ENCODE assay signal across 1 cellular context in the genomic region with DNA sequence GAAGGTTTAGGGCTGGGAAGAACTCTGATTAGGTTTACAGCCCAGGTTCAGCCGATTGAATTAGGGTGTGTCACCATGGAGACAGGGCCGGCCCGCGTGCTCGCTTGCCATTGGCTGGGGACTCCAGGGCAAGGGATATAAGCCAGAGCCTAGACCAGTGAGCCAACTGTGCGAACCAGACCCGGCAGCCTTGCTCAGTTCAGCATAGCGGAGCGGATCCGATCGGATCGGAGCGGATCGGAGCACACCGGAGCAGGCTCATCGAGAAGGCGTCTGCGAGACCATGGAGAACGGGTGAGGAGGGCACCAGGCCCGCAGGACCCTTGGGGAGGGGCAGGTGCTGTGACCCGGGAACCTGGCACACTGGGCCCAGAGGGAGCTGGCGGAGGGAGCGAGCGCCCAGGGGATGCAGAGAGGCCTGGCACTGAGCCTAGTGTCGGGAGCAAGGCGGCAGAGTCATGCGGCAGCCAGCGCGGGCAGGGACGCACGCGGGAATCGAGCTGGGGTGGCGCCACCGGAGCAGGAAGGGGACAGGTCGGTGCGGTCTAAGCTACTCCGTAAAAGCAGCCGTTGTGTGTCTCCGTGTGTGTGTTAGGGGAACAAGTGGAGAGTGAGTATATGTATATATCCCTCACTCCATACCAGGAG.
TF ChIP-seq lines count a peak whose summit lies in the region.

A gene (plus strand): TSS at position 165 of the 648 bp plus-strand sequence. CDS start 119 bp downstream, at position 284.

TF ChIP-seq in HepG2, 621 proteins besides CTCF, POLR2A, EP300 and RAD21 (continued from another document and continues in another):
- TF ChIP-seq, protein P1, sequence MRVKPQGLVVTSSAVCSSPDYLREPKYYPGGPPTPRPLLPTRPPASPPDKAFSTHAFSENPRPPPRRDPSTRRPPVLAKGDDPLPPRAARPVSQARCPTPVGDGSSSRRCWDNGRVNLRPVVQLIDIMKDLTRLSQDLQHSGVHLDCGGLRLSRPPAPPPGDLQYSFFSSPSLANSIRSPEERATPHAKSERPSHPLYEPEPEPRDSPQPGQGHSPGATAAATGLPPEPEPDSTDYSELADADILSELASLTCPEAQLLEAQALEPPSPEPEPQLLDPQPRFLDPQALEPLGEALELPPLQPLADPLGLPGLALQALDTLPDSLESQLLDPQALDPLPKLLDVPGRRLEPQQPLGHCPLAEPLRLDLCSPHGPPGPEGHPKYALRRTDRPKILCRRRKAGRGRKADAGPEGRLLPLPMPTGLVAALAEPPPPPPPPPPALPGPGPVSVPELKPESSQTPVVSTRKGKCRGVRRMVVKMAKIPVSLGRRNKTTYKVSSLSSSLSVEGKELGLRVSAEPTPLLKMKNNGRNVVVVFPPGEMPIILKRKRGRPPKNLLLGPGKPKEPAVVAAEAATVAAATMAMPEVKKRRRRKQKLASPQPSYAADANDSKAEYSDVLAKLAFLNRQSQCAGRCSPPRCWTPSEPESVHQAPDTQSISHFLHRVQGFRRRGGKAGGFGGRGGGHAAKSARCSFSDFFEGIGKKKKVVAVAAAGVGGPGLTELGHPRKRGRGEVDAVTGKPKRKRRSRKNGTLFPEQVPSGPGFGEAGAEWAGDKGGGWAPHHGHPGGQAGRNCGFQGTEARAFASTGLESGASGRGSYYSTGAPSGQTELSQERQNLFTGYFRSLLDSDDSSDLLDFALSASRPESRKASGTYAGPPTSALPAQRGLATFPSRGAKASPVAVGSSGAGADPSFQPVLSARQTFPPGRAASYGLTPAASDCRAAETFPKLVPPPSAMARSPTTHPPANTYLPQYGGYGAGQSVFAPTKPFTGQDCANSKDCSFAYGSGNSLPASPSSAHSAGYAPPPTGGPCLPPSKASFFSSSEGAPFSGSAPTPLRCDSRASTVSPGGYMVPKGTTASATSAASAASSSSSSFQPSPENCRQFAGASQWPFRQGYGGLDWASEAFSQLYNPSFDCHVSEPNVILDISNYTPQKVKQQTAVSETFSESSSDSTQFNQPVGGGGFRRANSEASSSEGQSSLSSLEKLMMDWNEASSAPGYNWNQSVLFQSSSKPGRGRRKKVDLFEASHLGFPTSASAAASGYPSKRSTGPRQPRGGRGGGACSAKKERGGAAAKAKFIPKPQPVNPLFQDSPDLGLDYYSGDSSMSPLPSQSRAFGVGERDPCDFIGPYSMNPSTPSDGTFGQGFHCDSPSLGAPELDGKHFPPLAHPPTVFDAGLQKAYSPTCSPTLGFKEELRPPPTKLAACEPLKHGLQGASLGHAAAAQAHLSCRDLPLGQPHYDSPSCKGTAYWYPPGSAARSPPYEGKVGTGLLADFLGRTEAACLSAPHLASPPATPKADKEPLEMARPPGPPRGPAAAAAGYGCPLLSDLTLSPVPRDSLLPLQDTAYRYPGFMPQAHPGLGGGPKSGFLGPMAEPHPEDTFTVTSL (CRISPR knock-in tag; IDR thresholded peaks at IDR 0.05; ENCODE audit: borderline replicate concordance), result no peak
- TF ChIP-seq ARNT (IDR thresholded peaks at IDR 0.05) (no peak), TOE1 (CRISPR knock-in tag; IDR thresholded peaks at IDR 0.05) (no peak), ZNF3 (CRISPR knock-in tag; IDR thresholded peaks at IDR 0.05) (no peak), KDM4B (CRISPR knock-in tag; IDR thresholded peaks at IDR 0.05) (no peak), ZFP1 (CRISPR knock-in tag; IDR thresholded peaks at IDR 0.05) (no peak), BRCA1 (CRISPR knock-in tag; IDR thresholded peaks at IDR 0.05) (0 out of 2 replicates have a peak, but pooled peaks have one; percentile 28), ZNF10 (CRISPR knock-in tag; IDR thresholded peaks at IDR 0.05; ENCODE audit: borderline replicate concordance, low read depth) (no peak), ZNF703 (CRISPR knock-in tag; IDR thresholded peaks at IDR 0.05; ENCODE audit: borderline replicate concordance) (no peak), ZNF644 (CRISPR knock-in tag; IDR thresholded peaks at IDR 0.05; ENCODE audit: low read depth) (no peak), MXD4 (CRISPR knock-in tag; IDR thresholded peaks at IDR 0.05) (peak; percentile 60; the same call in 1 of the 2 replicates), MIER3 (CRISPR knock-in tag; IDR thresholded peaks at IDR 0.05; ENCODE audit: borderline replicate concordance) (peak; percentile 65; the same call in 1 of the 2 replicates), NR3C1 (CRISPR knock-in tag; IDR thresholded peaks at IDR 0.05) (no peak), NR2F1 (CRISPR knock-in tag; IDR thresholded peaks at IDR 0.05) (no peak; a peak in 1 of 4 replicates), SIN3B (IDR thresholded peaks at IDR 0.05; ENCODE audit: low read length) (no peak), SMARCE1 (IDR thresholded peaks at IDR 0.05; ENCODE audit: borderline replicate concordance) (no peak), CHD2 (IDR thresholded peaks at IDR 0.05; ENCODE audit: low read depth, low read length) (no peak), ZNF678 (CRISPR knock-in tag; IDR thresholded peaks at IDR 0.05) (peak; percentile 80; the same call in 1 of the 2 replicates), ZNF207 (IDR thresholded peaks at IDR 0.05; ENCODE audit: borderline replicate concordance) (no peak), MEIS2 (CRISPR knock-in tag; IDR thresholded peaks at IDR 0.05) (no peak), AGO2 (optimal IDR thresholded peaks at IDR 0.05; ENCODE audit: low read depth, low read length) (peak; percentile 62), ZNF570 (CRISPR knock-in tag; IDR thresholded peaks at IDR 0.05; ENCODE audit: borderline replicate concordance) (no peak), ELF3 (CRISPR knock-in tag; IDR thresholded peaks at IDR 0.05) (peak; percentile 15; the same call in 1 of the 2 replicates), CBFB (CRISPR knock-in tag; IDR thresholded peaks at IDR 0.05) (no peak; the same call in 1 of the 2 replicates), ZNF629 (CRISPR knock-in tag; conservative IDR thresholded peaks at IDR 0.05) (peak; percentile 47; the same call in 1 of the 2 replicates), CENPX (CRISPR knock-in tag; IDR thresholded peaks at IDR 0.05) (no peak), ZSCAN31 (CRISPR knock-in tag; IDR thresholded peaks at IDR 0.05; ENCODE audit: low read depth) (peak; percentile 37; the same call in 1 of the 2 replicates), ZBTB7A (CRISPR knock-in tag; IDR thresholded peaks at IDR 0.05) (peak; percentile 78; the same call in 1 of the 2 replicates), ASH2L (IDR thresholded peaks at IDR 0.05; ENCODE audit: insufficient read length, low read depth, low read length) (peak; percentile 70), ZNF367 (CRISPR knock-in tag; IDR thresholded peaks at IDR 0.05; ENCODE audit: borderline replicate concordance) (no peak), TBX3 (IDR thresholded peaks at IDR 0.05; ENCODE audit: borderline replicate concordance) (no peak), MBNL3 (CRISPR knock-in tag; conservative IDR thresholded peaks at IDR 0.05) (no peak), ZNF230 (CRISPR knock-in tag; IDR thresholded peaks at IDR 0.05) (peak; percentile 46; the same call in 1 of the 2 replicates), TRIM24 (CRISPR knock-in tag; IDR thresholded peaks at IDR 0.05) (no peak), ZNF749 (CRISPR knock-in tag; IDR thresholded peaks at IDR 0.05; ENCODE audit: borderline replicate concordance) (no peak), GATAD2A (CRISPR knock-in tag; IDR thresholded peaks at IDR 0.05) (peak; percentile 84), ARID2 (CRISPR knock-in tag; IDR thresholded peaks at IDR 0.05; ENCODE audit: borderline replicate concordance) (peak; percentile 21; the same call in 1 of the 2 replicates), ZNF737 (CRISPR knock-in tag; IDR thresholded peaks at IDR 0.05; ENCODE audit: borderline replicate concordance) (peak; percentile 87; the same call in 1 of the 2 replicates), STAG1 (CRISPR knock-in tag; IDR thresholded peaks at IDR 0.05) (no peak; the same call in 1 of the 2 replicates), ZNF781 (CRISPR knock-in tag; IDR thresholded peaks at IDR 0.05; ENCODE audit: borderline replicate concordance, not compliant biosample characterization) (peak; percentile 56)
- TF ChIP-seq, protein P2, sequence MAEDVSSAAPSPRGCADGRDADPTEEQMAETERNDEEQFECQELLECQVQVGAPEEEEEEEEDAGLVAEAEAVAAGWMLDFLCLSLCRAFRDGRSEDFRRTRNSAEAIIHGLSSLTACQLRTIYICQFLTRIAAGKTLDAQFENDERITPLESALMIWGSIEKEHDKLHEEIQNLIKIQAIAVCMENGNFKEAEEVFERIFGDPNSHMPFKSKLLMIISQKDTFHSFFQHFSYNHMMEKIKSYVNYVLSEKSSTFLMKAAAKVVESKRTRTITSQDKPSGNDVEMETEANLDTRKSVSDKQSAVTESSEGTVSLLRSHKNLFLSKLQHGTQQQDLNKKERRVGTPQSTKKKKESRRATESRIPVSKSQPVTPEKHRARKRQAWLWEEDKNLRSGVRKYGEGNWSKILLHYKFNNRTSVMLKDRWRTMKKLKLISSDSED (CRISPR knock-in tag; IDR thresholded peaks at IDR 0.05), result no peak
- TF ChIP-seq, protein P3, sequence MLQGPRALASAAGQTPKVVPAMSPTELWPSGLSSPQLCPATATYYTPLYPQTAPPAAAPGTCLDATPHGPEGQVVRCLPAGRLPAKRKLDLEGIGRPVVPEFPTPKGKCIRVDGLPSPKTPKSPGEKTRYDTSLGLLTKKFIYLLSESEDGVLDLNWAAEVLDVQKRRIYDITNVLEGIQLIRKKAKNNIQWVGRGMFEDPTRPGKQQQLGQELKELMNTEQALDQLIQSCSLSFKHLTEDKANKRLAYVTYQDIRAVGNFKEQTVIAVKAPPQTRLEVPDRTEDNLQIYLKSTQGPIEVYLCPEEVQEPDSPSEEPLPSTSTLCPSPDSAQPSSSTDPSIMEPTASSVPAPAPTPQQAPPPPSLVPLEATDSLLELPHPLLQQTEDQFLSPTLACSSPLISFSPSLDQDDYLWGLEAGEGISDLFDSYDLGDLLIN (CRISPR knock-in tag; IDR thresholded peaks at IDR 0.05; ENCODE audit: borderline replicate concordance), result 0 out of 2 replicates have a peak, but pooled peaks have one; percentile 44
- TF ChIP-seq, protein P4, sequence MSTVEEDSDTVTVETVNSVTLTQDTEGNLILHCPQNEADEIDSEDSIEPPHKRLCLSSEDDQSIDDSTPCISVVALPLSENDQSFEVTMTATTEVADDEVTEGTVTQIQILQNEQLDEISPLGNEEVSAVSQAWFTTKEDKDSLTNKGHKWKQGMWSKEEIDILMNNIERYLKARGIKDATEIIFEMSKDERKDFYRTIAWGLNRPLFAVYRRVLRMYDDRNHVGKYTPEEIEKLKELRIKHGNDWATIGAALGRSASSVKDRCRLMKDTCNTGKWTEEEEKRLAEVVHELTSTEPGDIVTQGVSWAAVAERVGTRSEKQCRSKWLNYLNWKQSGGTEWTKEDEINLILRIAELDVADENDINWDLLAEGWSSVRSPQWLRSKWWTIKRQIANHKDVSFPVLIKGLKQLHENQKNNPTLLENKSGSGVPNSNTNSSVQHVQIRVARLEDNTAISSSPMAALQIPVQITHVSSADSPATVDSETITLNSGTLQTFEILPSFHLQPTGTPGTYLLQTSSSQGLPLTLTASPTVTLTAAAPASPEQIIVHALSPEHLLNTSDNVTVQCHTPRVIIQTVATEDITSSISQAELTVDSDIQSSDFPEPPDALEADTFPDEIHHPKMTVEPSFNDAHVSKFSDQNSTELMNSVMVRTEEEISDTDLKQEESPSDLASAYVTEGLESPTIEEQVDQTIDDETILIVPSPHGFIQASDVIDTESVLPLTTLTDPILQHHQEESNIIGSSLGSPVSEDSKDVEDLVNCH (CRISPR knock-in tag; IDR thresholded peaks at IDR 0.05), result no peak
- TF ChIP-seq, protein P5, sequence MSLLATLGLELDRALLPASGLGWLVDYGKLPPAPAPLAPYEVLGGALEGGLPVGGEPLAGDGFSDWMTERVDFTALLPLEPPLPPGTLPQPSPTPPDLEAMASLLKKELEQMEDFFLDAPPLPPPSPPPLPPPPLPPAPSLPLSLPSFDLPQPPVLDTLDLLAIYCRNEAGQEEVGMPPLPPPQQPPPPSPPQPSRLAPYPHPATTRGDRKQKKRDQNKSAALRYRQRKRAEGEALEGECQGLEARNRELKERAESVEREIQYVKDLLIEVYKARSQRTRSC (CRISPR knock-in tag; IDR thresholded peaks at IDR 0.05; ENCODE audit: low read depth), result no peak; the same call in 1 of the 2 replicates
- TF ChIP-seq, protein P6, sequence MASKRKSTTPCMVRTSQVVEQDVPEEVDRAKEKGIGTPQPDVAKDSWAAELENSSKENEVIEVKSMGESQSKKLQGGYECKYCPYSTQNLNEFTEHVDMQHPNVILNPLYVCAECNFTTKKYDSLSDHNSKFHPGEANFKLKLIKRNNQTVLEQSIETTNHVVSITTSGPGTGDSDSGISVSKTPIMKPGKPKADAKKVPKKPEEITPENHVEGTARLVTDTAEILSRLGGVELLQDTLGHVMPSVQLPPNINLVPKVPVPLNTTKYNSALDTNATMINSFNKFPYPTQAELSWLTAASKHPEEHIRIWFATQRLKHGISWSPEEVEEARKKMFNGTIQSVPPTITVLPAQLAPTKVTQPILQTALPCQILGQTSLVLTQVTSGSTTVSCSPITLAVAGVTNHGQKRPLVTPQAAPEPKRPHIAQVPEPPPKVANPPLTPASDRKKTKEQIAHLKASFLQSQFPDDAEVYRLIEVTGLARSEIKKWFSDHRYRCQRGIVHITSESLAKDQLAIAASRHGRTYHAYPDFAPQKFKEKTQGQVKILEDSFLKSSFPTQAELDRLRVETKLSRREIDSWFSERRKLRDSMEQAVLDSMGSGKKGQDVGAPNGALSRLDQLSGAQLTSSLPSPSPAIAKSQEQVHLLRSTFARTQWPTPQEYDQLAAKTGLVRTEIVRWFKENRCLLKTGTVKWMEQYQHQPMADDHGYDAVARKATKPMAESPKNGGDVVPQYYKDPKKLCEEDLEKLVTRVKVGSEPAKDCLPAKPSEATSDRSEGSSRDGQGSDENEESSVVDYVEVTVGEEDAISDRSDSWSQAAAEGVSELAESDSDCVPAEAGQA (IDR thresholded peaks at IDR 0.05; ENCODE audit: low read depth), result no peak; the same call in none of the 2 replicates
- TF ChIP-seq, protein P6 (CRISPR knock-in tag; IDR thresholded peaks at IDR 0.05; ENCODE audit: borderline replicate concordance), result no peak
